15 cellular contexts compared by ENCODE assay signal in genomic region chr1:94646786-94647555, GRCh38.
DNase-seq lines count a peak whose midpoint lies in the region; ATAC-seq and TF ChIP-seq lines count a peak whose summit lies in the region.
"Had no signal": no experiment of that assay in that cellular context is flagged by ENCODE, and none has a peak within 500 bp of the region (broad histone marks: within the 10 kb centered on the region; RNA-seq: fewer than 3 reads in every experiment).

No MANE protein-coding gene starts in this region.

- H2AFZ ChIP-seq in IMR-90 (replicated peaks; ENCODE audit: low read length, poor library complexity) (no peak overlapping the region), hepatocyte (no peak overlapping the region)

- no peak for TF ChIP-seq EP300 in suprapubic skin (IDR thresholded peaks at IDR 0.05)

- H3K4me1 ChIP-seq in IMR-90 (ENCODE audit: control insufficient read depth, insufficient read depth, low read length): peaks cover 23% of the 10 kb centered on the region
- no peaks in the 10 kb centered on the region for H3K4me1 ChIP-seq in breast epithelium
- peaks cover 14% of the 10 kb centered on the region for H3K4me1 ChIP-seq in hepatocyte (ENCODE audit: insufficient read depth)
- H3K4me1 ChIP-seq in vagina: peaks cover 19% of the 10 kb centered on the region
- H3K4me1 ChIP-seq in suprapubic skin: peaks cover 10% of the 10 kb centered on the region
- H3K4me1 ChIP-seq: adrenal gland had no signal

- H2AK5ac ChIP-seq in IMR-90 (ENCODE audit: low read depth, low read length): peak overlapping the region; percentile 100

- H3K36me3 Mint-ChIP-seq in activated T-helper 2 cell treated with anti-CD3 and anti-CD28 coated beads, Interferon-gamma antibody, Interleukin-2, Interleukin-4, amounts not matched to agents 10 μg/mL and 5 μg/mL and 100 μg/mL, durations not matched to agents 14 hours and 24 hours and 36 hours (ENCODE audit: low read depth): no peaks in the 10 kb centered on the region

- peak overlapping the region; percentile 100 for H2BK20ac ChIP-seq in IMR-90 (ENCODE audit: low read depth, low read length)

- no peaks in the 10 kb centered on the region for H3K27me3 Mint-ChIP-seq in activated T-helper 2 cell treated with anti-CD3 and anti-CD28 coated beads, Interferon-gamma antibody, Interleukin-2, Interleukin-4, amounts not matched to agents 10 μg/mL and 5 μg/mL and 100 μg/mL, durations not matched to agents 14 hours and 24 hours and 36 hours (ENCODE audit: low read depth)

- CTCF ChIA-PET in IMR-90 (lab: Yijun Ruan, JAX): interaction anchor here (0.7 to 1.2 kb wide), 3 partner anchors 42 to 124 kb away, joined by 3 read pairs; no protein-coding TSS in a partner anchor

- no peaks in the 10 kb centered on the region for H3K9me3 Mint-ChIP-seq in activated T-helper 2 cell treated with anti-CD3 and anti-CD28 coated beads, Interferon-gamma antibody, Interleukin-2, Interleukin-4, amounts not matched to agents 10 μg/mL and 5 μg/mL and 100 μg/mL, durations not matched to agents 14 hours and 24 hours and 36 hours
- H3K9me3 Mint-ChIP-seq: CD4-positive, alpha-beta T cell had no signal

- H2BK15ac ChIP-seq in IMR-90 (ENCODE audit: low read depth, low read length): peak overlapping the region; percentile 99

- H3K4me2 ChIP-seq in IMR-90 (ENCODE audit: low read depth, low read length) (no peak overlapping the region), hepatocyte (no peak overlapping the region)

- H3K4ac ChIP-seq in IMR-90 (ENCODE audit: low read depth, low read length): peak overlapping the region; percentile 100

- POLR2A ChIA-PET in IMR-90 (lab: Charles Lee; ENCODE audit: unreplicated experiment): interaction anchor here (0.9 to 1.6 kb wide), 3 partner anchors 22 to 106 kb away, joined by 4 to 12 read pairs (median 5); partner anchors contain the start of gene F3

- peak overlapping the region; percentile 99 for H3K56ac ChIP-seq in IMR-90 (ENCODE audit: extremely low read depth, insufficient read depth, low read length)

- H3K79me1 ChIP-seq in IMR-90 (ENCODE audit: low read depth in 1 of 2, low read length in 2 of 2): peaks cover 0 to 25% of the 10 kb centered on the region in 2 experiments; a peak in 2 of 4 replicates

- H3K27ac ChIP-seq in IMR-90 (ENCODE audit: insufficient read depth, low read length) (peak overlapping the region; percentile 99), breast epithelium (peak overlapping the region; percentile 89 to 90), hepatocyte (peak overlapping the region; percentile 80), vagina (peak overlapping the region; percentile 83), suprapubic skin (no peak overlapping the region)
- H3K27ac ChIP-seq: HL-60 had no signal

- H3K36me3 ChIP-seq in IMR-90 (ENCODE audit: control insufficient read depth, insufficient read depth, low read length) (no peaks in the 10 kb centered on the region), breast epithelium (no peaks in the 10 kb centered on the region), hepatocyte (replicated peaks; ENCODE audit: insufficient read depth, low read depth) (no peaks in the 10 kb centered on the region), vagina (no peaks in the 10 kb centered on the region), suprapubic skin (no peaks in the 10 kb centered on the region)
- H3K36me3 ChIP-seq: adrenal gland had no signal

- H3K9ac ChIP-seq in IMR-90 (ENCODE audit: low read depth, low read length): peak overlapping the region; percentile 73

- peak; percentile 41 for DNase-seq in IMR-90
- DNase-seq in breast epithelium (ENCODE audit: low spot score in 2 of 2): no peak
- DNase-seq in hepatocyte (ENCODE audit: low spot score): no peak
- no peak for DNase-seq in vagina (ENCODE audit: extremely low spot score in 2 of 2)
- no peak for DNase-seq in suprapubic skin (ENCODE audit: low spot score in 2 of 2)
- no peak for DNase-seq in RPMI8226
- DNase-seq in activated T-helper 2 cell treated with anti-CD3 and anti-CD28 coated beads, Interferon-gamma antibody, Interleukin-2, Interleukin-4, amounts not matched to agents 10 μg/mL and 5 μg/mL and 100 μg/mL, durations not matched to agents 14 hours and 24 hours and 36 hours (ENCODE audit: low spot score): no peak
- DNase-seq: adrenal gland; CD4-positive, alpha-beta T cell; KBM-7; midbrain; NCI-H1417; NCI-H2171 treated with DMSO at 0.1 percent for 48 hours; right cardiac atrium had no signal

- H4K91ac ChIP-seq in IMR-90 (ENCODE audit: insufficient read depth, low read depth, low read length): peak overlapping the region; percentile 100

- intact Hi-C loops in IMR-90 (cut with micrococcal nuclease): loop anchor here (1.0 to 5.0 kb wide), 3 partner anchors 65 to 155 kb away; no protein-coding TSS in a partner anchor
- intact Hi-C loops in breast epithelium (cut with DNase I; ENCODE audit: low total_unique reads): no loop called here
- intact Hi-C loops in vagina (cut with DNase I): no loop called here
- intact Hi-C loops in activated T-helper 2 cell treated with anti-CD3 and anti-CD28 coated beads, Interferon-gamma antibody, Interleukin-2, Interleukin-4, amounts not matched to agents 10 μg/mL and 5 μg/mL and 100 μg/mL, durations not matched to agents 14 hours and 24 hours and 36 hours (cut with micrococcal nuclease): no loop called here

- H3K18ac ChIP-seq in IMR-90 (ENCODE audit: low read depth, low read length): peak overlapping the region; percentile 97

- in situ Hi-C loops in IMR-90 (cut with MboI; ENCODE audit: low sequenced_read_pairs): no loop called here

- peak overlapping the region; percentile 100 for H2BK5ac ChIP-seq in IMR-90 (ENCODE audit: low read depth, low read length, poor library complexity, severe bottlenecking)

- no peak overlapping the region for H3K4me3 Mint-ChIP-seq in activated T-helper 2 cell treated with anti-CD3 and anti-CD28 coated beads, Interferon-gamma antibody, Interleukin-2, Interleukin-4, amounts not matched to agents 10 μg/mL and 5 μg/mL and 100 μg/mL, durations not matched to agents 14 hours and 24 hours and 36 hours (ENCODE audit: low read depth)
- H3K4me3 Mint-ChIP-seq: CD4-positive, alpha-beta T cell had no signal

- H3K9me2 ChIP-seq in hepatocyte (replicated peaks; ENCODE audit: insufficient read depth): no peaks in the 10 kb centered on the region

- no peak for TF ChIP-seq POLR2A in IMR-90 (IDR thresholded peaks at IDR 0.05; ENCODE audit: low read depth, low read length)
- no peak for TF ChIP-seq POLR2A in breast epithelium (IDR thresholded peaks at IDR 0.05)
- no peak for TF ChIP-seq POLR2A in vagina (IDR thresholded peaks at IDR 0.05)
- no peak for TF ChIP-seq POLR2A in suprapubic skin (IDR thresholded peaks at IDR 0.05)

- TF ChIP-seq RAD21 in IMR-90 (IDR thresholded peaks at IDR 0.05; ENCODE audit: low read length): no peak

- H3K14ac ChIP-seq in IMR-90 (replicated peaks; ENCODE audit: low read depth, low read length): peak overlapping the region; percentile 97

- peak overlapping the region; percentile 96 for H2AK9ac ChIP-seq in IMR-90 (replicated peaks; ENCODE audit: low read depth, low read length, poor library complexity)

- peaks cover 24% of the 10 kb centered on the region for H3K9me1 ChIP-seq in IMR-90 (ENCODE audit: insufficient read depth, low read length)

- no peak overlapping the region for H3K4me3 ChIP-seq in IMR-90 (ENCODE audit: insufficient read depth, low read depth, low read length)
- no peak overlapping the region for H3K4me3 ChIP-seq in breast epithelium
- no peak overlapping the region for H3K4me3 ChIP-seq in hepatocyte
- no peak overlapping the region for H3K4me3 ChIP-seq in vagina
- no peak overlapping the region for H3K4me3 ChIP-seq in suprapubic skin
- H3K4me3 ChIP-seq: adrenal gland had no signal

- peak overlapping the region; percentile 100 for H4K5ac ChIP-seq in IMR-90 (ENCODE audit: low read depth, low read length)

- no TSS peak for BruUV-seq in IMR-90 (replicated peaks; lab: Mats Ljungman, UMichigan)

- H3K23ac ChIP-seq in IMR-90 (ENCODE audit: low read depth, low read length): peak overlapping the region; percentile 100

- dilution Hi-C loops in IMR-90 (cut with HindIII; ENCODE audit: low sequenced_read_pairs, unreplicated experiment): no loop called here

- H3K9me3 ChIP-seq in IMR-90 (ENCODE audit: control insufficient read depth, insufficient read depth, low read length): no peaks in the 10 kb centered on the region
- H3K9me3 ChIP-seq in breast epithelium: no peaks in the 10 kb centered on the region
- no peaks in the 10 kb centered on the region for H3K9me3 ChIP-seq in hepatocyte (ENCODE audit: low read depth)
- H3K9me3 ChIP-seq in vagina: no peaks in the 10 kb centered on the region
- H3K9me3 ChIP-seq in suprapubic skin: no peaks in the 10 kb centered on the region
- H3K9me3 ChIP-seq: adrenal gland had no signal

- ATAC-seq in IMR-90 (ENCODE audit: low read depth): no peak
- ATAC-seq: right cardiac atrium had no signal

- H3K4me1 Mint-ChIP-seq in activated T-helper 2 cell treated with anti-CD3 and anti-CD28 coated beads, Interferon-gamma antibody, Interleukin-2, Interleukin-4, amounts not matched to agents 10 μg/mL and 5 μg/mL and 100 μg/mL, durations not matched to agents 14 hours and 24 hours and 36 hours (ENCODE audit: low read depth): no peaks in the 10 kb centered on the region

- peak overlapping the region; percentile 97 to 100 for H4K8ac ChIP-seq in IMR-90 (ENCODE audit: low read depth in 2 of 2, low read length in 2 of 2)

- no peak overlapping the region for H3K27ac Mint-ChIP-seq in activated T-helper 2 cell treated with anti-CD3 and anti-CD28 coated beads, Interferon-gamma antibody, Interleukin-2, Interleukin-4, amounts not matched to agents 10 μg/mL and 5 μg/mL and 100 μg/mL, durations not matched to agents 14 hours and 24 hours and 36 hours
- H3K27ac Mint-ChIP-seq: CD4-positive, alpha-beta T cell had no signal

- TF ChIP-seq CTCF in IMR-90 (conservative IDR thresholded peaks at IDR 0.05; ENCODE audit: low read depth, low read length) (no peak), breast epithelium (IDR thresholded peaks at IDR 0.05) (no peak), hepatocyte (IDR thresholded peaks at IDR 0.05; ENCODE audit: poor library complexity) (no peak), vagina (IDR thresholded peaks at IDR 0.05) (no peak), suprapubic skin (IDR thresholded peaks at IDR 0.05) (no peak)

- H3K79me2 ChIP-seq in hepatocyte: no peaks in the 10 kb centered on the region

- H3K27me3 ChIP-seq in IMR-90 (ENCODE audit: control insufficient read depth, insufficient read depth, low read length) (no peaks in the 10 kb centered on the region), breast epithelium (no peaks in the 10 kb centered on the region), hepatocyte (no peaks in the 10 kb centered on the region), vagina (no peaks in the 10 kb centered on the region), suprapubic skin (no peaks in the 10 kb centered on the region)
- H3K27me3 ChIP-seq: adrenal gland had no signal

- WGBS in IMR-90 (ENCODE audit: extremely low coverage in 2 of 2, insufficient read length in 1 of 2), 2 experiments: 60% methylated on average over 1 of the region's 6 CpGs; no CpG with 5 or more reads in 1 of the 2 experiments
- WGBS in hepatocyte (ENCODE audit: low lambda C conversion rate, missing lambda C conversion rate): 91% methylated on average over 6 of the region's 6 CpGs
- 84% methylated on average over 6 of the region's 6 CpGs for WGBS in suprapubic skin

- H4K20me1 ChIP-seq in IMR-90 (ENCODE audit: insufficient read depth, low read length) (no peaks in the 10 kb centered on the region), hepatocyte (ENCODE audit: insufficient read depth, poor library complexity, severe bottlenecking) (no peaks in the 10 kb centered on the region)

- peak overlapping the region; percentile 100 for H2BK120ac ChIP-seq in IMR-90 (ENCODE audit: low read depth, low read length)
